Comparison of ENCODE assay signal across 1 cellular context in genomic region chr19:3646336-3647092, GRCh38.
A peak's percentile ranks its signal among the peaks of the same experiment; 100 is the strongest.
TF ChIP-seq lines count a peak whose summit lies in the region.

No MANE protein-coding gene starts in this region.

TF ChIP-seq in HepG2, 621 proteins besides CTCF, POLR2A, EP300 and RAD21:
- TF ChIP-seq MIER3 (CRISPR knock-in tag; IDR thresholded peaks at IDR 0.05; ENCODE audit: borderline replicate concordance) (no peak), ZNF770 (CRISPR knock-in tag; IDR thresholded peaks at IDR 0.05) (peak; percentile 49; the same call in 1 of the 2 replicates)
